In genomic region chr5:72817076-72817476, GRCh38 we compare ENCODE assay signal across 8 cellular contexts.
DNase-seq lines count a peak whose midpoint lies in the region; ATAC-seq and FAIRE-seq lines count a peak whose summit lies in the region.

No MANE protein-coding gene starts in this region.

- H3K27me3 Mint-ChIP-seq in effector memory CD8-positive, alpha-beta T cell, result peaks cover 9 to 16% of the 10 kb centered on the region in 2 donors
- peaks cover 4% of the 10 kb centered on the region for H3K27me3 Mint-ChIP-seq in memory B cell

- ATAC-seq in GM21528 (IDR thresholded peaks at IDR 0.05; ENCODE audit: low FRiP score, unreplicated experiment) (peak; percentile 50), memory B cell (ENCODE audit: low read depth) (peak; percentile 38)
- peak; percentile 24 for ATAC-seq in effector memory CD8-positive, alpha-beta T cell (replicated peaks)

- H3K4me1 Mint-ChIP-seq in effector memory CD8-positive, alpha-beta T cell (ENCODE audit: low read depth in 2 of 2), result peaks cover 11 to 17% of the 10 kb centered on the region in 2 donors
- H3K4me1 Mint-ChIP-seq in memory B cell, result peaks cover 15% of the 10 kb centered on the region

- H3K36me3 Mint-ChIP-seq in effector memory CD8-positive, alpha-beta T cell (ENCODE audit: insufficient read depth), result peaks cover 24% of the 10 kb centered on the region
- no peaks in the 10 kb centered on the region for H3K36me3 Mint-ChIP-seq in memory B cell

- H3K4me3 ChIP-seq in GM08714 (ENCODE audit: low read length), result peak overlapping the region; percentile 95

- FAIRE-seq in HTR-8/SVneo (lab: Jason Lieb, UNC), result peak; percentile 42

- H3K4me3 Mint-ChIP-seq in effector memory CD8-positive, alpha-beta T cell, result peak overlapping the region; percentile 93 to 96
- H3K4me3 Mint-ChIP-seq in memory B cell, result peak overlapping the region; percentile 94

- peak overlapping the region; percentile 95 to 96 for H3K27ac Mint-ChIP-seq in effector memory CD8-positive, alpha-beta T cell
- H3K27ac Mint-ChIP-seq in memory B cell, result peak overlapping the region; percentile 99

- no peaks in the 10 kb centered on the region for H3K9me3 Mint-ChIP-seq in effector memory CD8-positive, alpha-beta T cell
- H3K9me3 Mint-ChIP-seq in memory B cell, result no peaks in the 10 kb centered on the region

- DNase-seq in HTR-8/SVneo (ENCODE audit: insufficient read length, low spot score), result no peak
- DNase-seq in activated CD4-positive, alpha-beta T cell treated with anti-CD3 and anti-CD28 coated beads for 48 hours, result peak; percentile 51
- DNase-seq in effector memory CD8-positive, alpha-beta T cell, result peak in 1 of 3 experiments; percentile 33
- no peak for DNase-seq in memory B cell (ENCODE audit: low spot score in 2 of 2)
- peak; percentile 9 to 25 for DNase-seq in stimulated activated CD8-positive, alpha-beta memory T cell treated with anti-CD3 and anti-CD28 coated beads, Interleukin-7, amount 100 ng/mL, for 48 hours (ENCODE audit: extremely low read depth in 1 of 2, low read depth in 1 of 2)
- DNase-seq in NOMO-1 (lab: John Stamatoyannopoulos, UW; ENCODE audit: unreplicated experiment in 2 of 2), result no peak

Comparison
In these comparisons a context has a peak if more than half of its experiments do, and no peak if none do; other contexts are left out.
1. DNase-seq: peak in activated CD4-positive, alpha-beta T cell treated with anti-CD3 and anti-CD28 coated beads for 48 hours (single experiment) and stimulated activated CD8-positive, alpha-beta memory T cell treated with anti-CD3 and anti-CD28 coated beads, Interleukin-7, amount 100 ng/mL, for 48 hours (2 of 2); none in HTR-8/SVneo (single experiment), memory B cell (0 of 2) and NOMO-1 (0 of 2).
2. Peak in every context shown above with its lines, with median percentiles within 50 percentile points of each other: ATAC-seq.